In genomic region chr3:41148901-41149300, GRCh38 we compare ENCODE assay signal across 14 cellular contexts. TPM values are rescaled to one million over a fixed set of nuclear protein-coding genes. Genes with fewer than 3 reads are reported as not detected.
DNase-seq lines count a peak whose midpoint lies in the region; ATAC-seq and TF ChIP-seq lines count a peak whose summit lies in the region.
"Had no signal": no experiment of that assay in that cellular context is flagged by ENCODE, and none has a peak within 500 bp of the region (broad histone marks: within the 10 kb centered on the region; RNA-seq: fewer than 3 reads in every experiment).

No MANE protein-coding gene starts in this region.

- no peaks in the 10 kb centered on the region; the same call in 2 of the 3 replicates for H3K4me1 Mint-ChIP-seq in GM23338
- H3K4me1 Mint-ChIP-seq: CD4-positive, alpha-beta memory T cell had no signal

- H3F3A ChIP-seq in GM23338 (replicated peaks; ENCODE audit: low read depth): no peaks in the 10 kb centered on the region
- H3F3A ChIP-seq in smooth muscle cell (ENCODE audit: low read depth): peaks cover 8% of the 10 kb centered on the region

- H3K27me3 Mint-ChIP-seq in GM23338 (ENCODE audit: insufficient read depth, low read depth, poor library complexity): peaks cover 2% of the 10 kb centered on the region

- H3K27me3 ChIP-seq in GM23338 (ENCODE audit: insufficient read depth) (no peaks in the 10 kb centered on the region), smooth muscle cell (ENCODE audit: low read depth) (no peaks in the 10 kb centered on the region)
- H3K27me3 ChIP-seq: BE2C had no signal

- peak overlapping the region; percentile 34; the same call in 1 of the 2 replicates for H2AFZ ChIP-seq in GM23338
- H2AFZ ChIP-seq in smooth muscle cell (ENCODE audit: low read depth): peak overlapping the region; percentile 1
- H2AFZ ChIP-seq: GM23248 had no signal

- DNase-seq in GM23338 (ENCODE audit: low spot score) (no peak), brain pericyte (ENCODE audit: low read depth, low spot score) (peak; percentile 16), kidney glomerular epithelial cell (lab: John Stamatoyannopoulos, UW) (peak; percentile 62), smooth muscle cell (lab: John Stamatoyannopoulos, UW; ENCODE audit: unreplicated experiment) (no peak), NCI-H2107 treated with DMSO at 0.1 percent for 48 hours (lab: John Stamatoyannopoulos, UW; ENCODE audit: unreplicated experiment) (no peak)
- DNase-seq: BE2C; CD4-positive, alpha-beta memory T cell; DMS153; GDM1; GM23248; NCI-H526 had no signal

- H3K4me3 ChIP-seq in GM23338 (no peak overlapping the region), smooth muscle cell (no peak overlapping the region)
- H3K4me3 ChIP-seq: GM23248, K562 had no signal

- H3K79me2 ChIP-seq in GM23338 (replicated peaks; ENCODE audit: insufficient read depth) (no peaks in the 10 kb centered on the region), smooth muscle cell (ENCODE audit: low read depth) (no peaks in the 10 kb centered on the region)

- no peak for TF ChIP-seq CTCF in GM23338 (conservative IDR thresholded peaks at IDR 0.05; ENCODE audit: low read depth in 2 of 2)
- TF ChIP-seq CTCF in smooth muscle cell (IDR thresholded peaks at IDR 0.05; ENCODE audit: borderline replicate concordance, insufficient read depth, poor library complexity, severe bottlenecking): no peak

- ATAC-seq in GM23338 (no peak), GM21737 (IDR thresholded peaks at IDR 0.05; ENCODE audit: unreplicated experiment) (no peak), HG02885 (IDR thresholded peaks at IDR 0.05; ENCODE audit: poor library complexity, unreplicated experiment) (no peak)
- ATAC-seq: K562 had no signal

- peaks cover 10% of the 10 kb centered on the region; the same call in 2 of the 3 replicates for H3K9me3 Mint-ChIP-seq in GM23338

- H3K9me2 ChIP-seq in GM23338 (ENCODE audit: insufficient read depth): no peaks in the 10 kb centered on the region

- 0 out of 3 replicates have a peak, but pooled peaks cover 4% of the 10 kb centered on the region for H3K36me3 Mint-ChIP-seq in GM23338 (ENCODE audit: low read depth)
- H3K36me3 Mint-ChIP-seq: CD4-positive, alpha-beta memory T cell had no signal

- H3K27ac Mint-ChIP-seq in GM23338: no peak overlapping the region

- H3K4me3 Mint-ChIP-seq in GM23338: no peak overlapping the region
- H3K4me3 Mint-ChIP-seq: CD4-positive, alpha-beta memory T cell had no signal

- H3K4me1 ChIP-seq in GM23338 (ENCODE audit: insufficient read depth): no peaks in the 10 kb centered on the region
- H3K4me1 ChIP-seq in smooth muscle cell (ENCODE audit: low read depth): peaks cover 8% of the 10 kb centered on the region
- H3K4me1 ChIP-seq: BE2C had no signal

- H3K36me3 ChIP-seq in GM23338 (ENCODE audit: insufficient read depth) (no peaks in the 10 kb centered on the region), smooth muscle cell (ENCODE audit: low read depth) (no peaks in the 10 kb centered on the region)
- H3K36me3 ChIP-seq: BE2C had no signal

- H3K9me3 ChIP-seq in smooth muscle cell (replicated peaks; ENCODE audit: low read depth): no peaks in the 10 kb centered on the region
- H3K9me3 ChIP-seq: BE2C had no signal

- 64% methylated on average over 4 of the region's 4 CpGs for WGBS in smooth muscle cell (ENCODE audit: low lambda C conversion rate)

- H3K4me2 ChIP-seq in GM23338: no peak overlapping the region
- peak overlapping the region; percentile 3 for H3K4me2 ChIP-seq in smooth muscle cell

- no peak overlapping the region for H3K27ac ChIP-seq in GM23338 (ENCODE audit: low read depth)
- H3K27ac ChIP-seq in smooth muscle cell (ENCODE audit: low read depth): peak overlapping the region; percentile 61
- H3K27ac ChIP-seq: GM23248 had no signal

- H4K20me1 ChIP-seq in GM23338 (replicated peaks; ENCODE audit: insufficient read depth): no peaks in the 10 kb centered on the region
- no peaks in the 10 kb centered on the region for H4K20me1 ChIP-seq in smooth muscle cell (ENCODE audit: low read depth)

- H3K9ac ChIP-seq in smooth muscle cell (ENCODE audit: low read depth): peak overlapping the region; percentile 30
- H3K9ac ChIP-seq: GM23248 had no signal

TF ChIP-seq in GM23338, 12 proteins besides CTCF, POLR2A, EP300 and RAD21:
- TF ChIP-seq ZNF114 (CRISPR knock-in tag; IDR thresholded peaks at IDR 0.05) (no peak), STAT1 (IDR thresholded peaks at IDR 0.05; ENCODE audit: unreplicated experiment) (no peak), ZNF331 (CRISPR knock-in tag; IDR thresholded peaks at IDR 0.05; ENCODE audit: low read depth) (no peak)

RNA-seq across cellular contexts. Expression of gene CTNNB1, which starts 50.4 kb away (rescaled TPM):
- 558 and 566 TPM in 2 replicates for total RNA-seq in GM23338 (2014; rRNA removed; shearing (Covaris generic))
- 84.3 and 89.4 TPM in 2 replicates for polyA plus RNA-seq in GM23338 (2016; fragmentation: Nextera tagmentation; extraction: Ambion mirVana)
- total RNA-seq in smooth muscle cell: 854 and 957 TPM in 2 replicates
- polyA plus RNA-seq in smooth muscle cell: 162 and 167 TPM in 2 replicates

Comparison
In these comparisons a context has a peak if more than half of its experiments do, and no peak if none do; other contexts are left out.
1. DNase-seq: peak in brain pericyte (single experiment) and kidney glomerular epithelial cell (single experiment); none in GM23338 (single experiment), smooth muscle cell (single experiment) and NCI-H2107 treated with DMSO at 0.1 percent for 48 hours (single experiment).